In the genomic region with DNA sequence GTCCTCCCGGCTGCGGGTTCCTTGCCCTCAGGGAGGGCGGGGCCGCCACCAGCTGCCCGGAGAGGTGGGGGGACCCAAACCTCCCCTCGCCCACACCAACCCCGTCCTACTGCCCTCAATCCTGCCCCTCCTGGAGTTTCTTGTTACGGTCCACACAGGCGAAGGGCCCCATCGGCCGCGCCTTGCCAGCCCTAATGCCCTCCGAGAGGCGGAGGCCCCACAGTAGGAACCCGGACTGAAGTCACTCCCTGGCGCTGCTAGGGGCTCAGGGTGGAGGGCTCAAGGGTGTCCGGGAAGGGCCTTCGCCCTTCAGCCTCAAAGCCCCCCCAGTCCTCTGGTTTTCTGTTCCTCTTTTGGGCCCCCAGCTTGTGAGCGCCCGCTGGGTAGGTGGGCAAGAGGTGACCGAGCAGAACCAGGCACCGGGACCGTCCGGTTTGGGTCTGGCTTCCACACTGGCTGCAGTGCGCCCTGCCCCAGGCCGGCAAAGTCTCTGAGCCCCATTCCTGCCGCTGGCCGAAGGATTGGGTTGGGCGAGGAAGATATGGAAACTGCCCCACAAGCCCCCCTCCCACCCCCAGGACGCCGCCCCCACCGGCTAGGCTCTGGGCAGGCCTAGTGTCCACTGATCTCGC, we compare ENCODE assay signal across 1 cellular context.
A peak's percentile ranks its signal among the peaks of the same experiment; 100 is the strongest.
TF ChIP-seq lines count a peak whose summit lies in the region.

No MANE protein-coding gene starts in this region.

TF ChIP-seq in HepG2, 621 proteins besides CTCF, POLR2A, EP300 and RAD21:
- TF ChIP-seq EZH2 (conservative IDR thresholded peaks at IDR 0.05; ENCODE audit: low read depth, low read length): peak; percentile 92; the same call in 1 of the 2 replicates
- TF ChIP-seq HNRNPL (IDR thresholded peaks at IDR 0.05; ENCODE audit: low read depth, low read length): 0 out of 2 replicates have a peak, but pooled peaks have one; percentile 42
- no peak for TF ChIP-seq ZSCAN9 (CRISPR knock-in tag; IDR thresholded peaks at IDR 0.05; ENCODE audit: borderline replicate concordance)
